Comparison of ENCODE assay signal across 25 cellular contexts in genomic region chr22:47512617-47513016, GRCh38.
DNase-seq lines count a peak whose midpoint lies in the region; ATAC-seq, FAIRE-seq and TF ChIP-seq lines count a peak whose summit lies in the region.
"Had no signal": no experiment of that assay in that cellular context is flagged by ENCODE, and none has a peak within 500 bp of the region (broad histone marks: within the 10 kb centered on the region; RNA-seq: fewer than 3 reads in every experiment).

No MANE protein-coding gene starts in this region.

- POLR2A ChIA-PET in HEK293 (lab: Yijun Ruan, JAX) = no interaction called here

- CTCF ChIA-PET in HEK293 (lab: Yijun Ruan, JAX) = no interaction called here

- TF ChIP-seq CTCF in HEK293 (tag by site-specific recombination; IDR thresholded peaks at IDR 0.05) (no peak), bronchial epithelial cell (IDR thresholded peaks at IDR 0.05; ENCODE audit: insufficient read depth, low read length, severe bottlenecking) (no peak)

- H3K36me3 ChIP-seq in HEK293 (ENCODE audit: control insufficient read depth in 2 of 2, insufficient read depth in 1 of 2, low read length in 2 of 2) (no peaks in the 10 kb centered on the region), bronchial epithelial cell (ENCODE audit: control insufficient read depth, insufficient read depth, low read length) (no peaks in the 10 kb centered on the region)
- H3K36me3 ChIP-seq: BE2C, BLaER1 had no signal

- no peak overlapping the region for H3K27ac ChIP-seq in HEK293 (ENCODE audit: extremely low read depth, low read depth, low read length)
- H3K27ac ChIP-seq: BLaER1 had no signal

- ATAC-seq in HG03196 (IDR thresholded peaks at IDR 0.05; ENCODE audit: unreplicated experiment) = no peak
- ATAC-seq: GM12878 had no signal

- peak; percentile 64 for FAIRE-seq in GM12891 (lab: Jason Lieb, UNC)
- FAIRE-seq in bronchial epithelial cell (lab: Jason Lieb, UNC) = peak; percentile 93
- FAIRE-seq: A204.1, GM12878, GM19239 had no signal

- H3K9me3 ChIP-seq in HEK293 (ENCODE audit: control insufficient read depth, insufficient read depth, low read depth, low read length) = no peaks in the 10 kb centered on the region
- H3K9me3 ChIP-seq: BE2C, BLaER1 had no signal

- no peak for TF ChIP-seq POLR2A in GM12891 (IDR thresholded peaks at IDR 0.05; ENCODE audit: low read depth, low read length)

- H3K4me1 ChIP-seq in HEK293 (ENCODE audit: control insufficient read depth, insufficient read depth, low read length) = no peaks in the 10 kb centered on the region
- H3K4me1 ChIP-seq: BE2C, BLaER1 had no signal

- H3K4me3 ChIP-seq in HEK293 (ENCODE audit: low read depth, low read length) = no peak overlapping the region
- H3K4me3 ChIP-seq in bronchial epithelial cell (ENCODE audit: low read depth, low read length) = no peak overlapping the region
- H3K4me3 ChIP-seq: BLaER1, GM12878 had no signal

- H3K27me3 ChIP-seq in bronchial epithelial cell (ENCODE audit: control insufficient read depth, insufficient read depth, low read length) = no peaks in the 10 kb centered on the region
- H3K27me3 ChIP-seq: BE2C, BLaER1 had no signal

- no peak for DNase-seq in GM12891 (ENCODE audit: insufficient read length, low spot score)
- no peak for DNase-seq in bronchial epithelial cell (ENCODE audit: low read depth)
- no peak for DNase-seq in NCI-H446 treated with DMSO at 0.1 percent for 48 hours (lab: John Stamatoyannopoulos, UW)
- no peak for DNase-seq in MV-4-11 (lab: John Stamatoyannopoulos, UW)
- DNase-seq: 8988T; ACHN; BE2C; C1 segment of cervical spinal cord; CD4-positive, alpha-beta memory T cell; CD4-positive, CD25-positive, alpha-beta regulatory T cell; CD8-positive, alpha-beta memory T cell; COR-L47; DMS 273 treated with DMSO at 0.1 percent for 48 hours; DMS153; DMS53; DMS79; DND-41; EL; GDM1 had no signal

TF ChIP-seq in GM12891, 5 proteins besides CTCF, POLR2A, EP300 and RAD21:
- TF ChIP-seq POU2F2 (IDR thresholded peaks at IDR 0.05; ENCODE audit: low read depth, low read length) (no peak), POLR2AphosphoS5 (IDR thresholded peaks at IDR 0.05; ENCODE audit: low read depth, low read length) (no peak), SPI1 (IDR thresholded peaks at IDR 0.05; ENCODE audit: low read depth, low read length) (no peak), TAF1 (IDR thresholded peaks at IDR 0.05; ENCODE audit: low read depth, low read length) (no peak), PAX5 (IDR thresholded peaks at IDR 0.05; ENCODE audit: insufficient read depth, low read length, severe bottlenecking) (no peak)

TF ChIP-seq in HEK293, 187 proteins besides CTCF, POLR2A, EP300 and RAD21:
- 0 out of 2 replicates have a peak, but pooled peaks have one; percentile 48 for TF ChIP-seq HOXD13 (CRISPR knock-in tag; IDR thresholded peaks at IDR 0.05; ENCODE audit: borderline replicate concordance)
- peak; percentile 76; the same call in 1 of the 2 replicates for TF ChIP-seq ZNF148 (tag by site-specific recombination; IDR thresholded peaks at IDR 0.05; ENCODE audit: borderline replicate concordance)
- no peak for TF ChIP-seq ZNF670 (tag by site-specific recombination; IDR thresholded peaks at IDR 0.05; ENCODE audit: low read depth)
- peak; percentile 88 for TF ChIP-seq ZNF621 (tag by site-specific recombination; IDR thresholded peaks at IDR 0.05)
- TF ChIP-seq KLF8 (tag by site-specific recombination; IDR thresholded peaks at IDR 0.05) = no peak
- TF ChIP-seq OSR2 (tag by site-specific recombination; IDR thresholded peaks at IDR 0.05) = no peak
- peak; percentile 33; the same call in 1 of the 2 replicates for TF ChIP-seq BCL6B (tag by site-specific recombination; IDR thresholded peaks at IDR 0.05)
- no peak for TF ChIP-seq ZNF707 (tag by site-specific recombination; IDR thresholded peaks at IDR 0.05)
- peak; percentile 98 for TF ChIP-seq ZNF513 (tag by site-specific recombination; IDR thresholded peaks at IDR 0.05)
- 0 out of 2 replicates have a peak, but pooled peaks have one; percentile 76 for TF ChIP-seq ZNF114 (tag by site-specific recombination; IDR thresholded peaks at IDR 0.05)
- peak; percentile 80; the same call in 1 of the 2 replicates for TF ChIP-seq ZNF521 (tag by site-specific recombination; IDR thresholded peaks at IDR 0.05)
- TF ChIP-seq ZNF658 (tag by site-specific recombination; IDR thresholded peaks at IDR 0.05) = 0 out of 2 replicates have a peak, but pooled peaks have one; percentile 61
- TF ChIP-seq SETDB1 (IDR thresholded peaks at IDR 0.05; ENCODE audit: insufficient read length, low read length) = no peak
- TF ChIP-seq ZFP37 (tag by site-specific recombination; IDR thresholded peaks at IDR 0.05) = no peak
- TF ChIP-seq SALL2 (tag by site-specific recombination; IDR thresholded peaks at IDR 0.05; ENCODE audit: borderline replicate concordance) = peak; percentile 61; the same call in 1 of the 2 replicates
